Comparison of ENCODE assay signal across 14 cellular contexts in the genomic region with DNA sequence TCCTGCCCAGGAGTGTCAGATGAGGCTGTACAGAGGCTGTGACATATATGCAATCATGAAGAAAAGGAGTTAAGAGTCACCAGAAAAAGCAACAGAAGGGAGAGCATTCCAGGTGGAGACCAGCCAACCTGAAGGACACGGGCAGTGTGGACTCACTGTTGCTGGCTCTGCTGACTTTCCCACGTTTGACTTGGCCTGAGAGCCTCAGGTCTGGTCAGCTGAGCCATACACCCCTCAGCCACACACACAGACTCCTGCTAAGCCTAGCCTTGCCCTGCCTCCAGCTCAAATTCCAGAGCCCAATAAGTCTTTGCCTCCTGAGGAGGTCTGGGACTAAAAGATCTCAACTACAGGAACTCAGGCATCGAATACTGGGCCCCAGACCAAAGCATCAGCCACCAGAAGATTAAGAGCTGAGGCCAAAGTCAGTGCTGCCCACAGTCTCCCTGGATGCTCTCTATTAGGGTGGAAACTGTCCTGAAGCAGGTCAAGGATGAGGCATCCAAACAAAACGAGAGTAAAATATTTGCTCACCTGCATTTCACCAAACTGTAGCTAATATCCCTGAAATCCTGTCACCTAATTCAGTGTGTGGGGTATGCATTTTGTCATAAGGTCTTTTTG.
"Had no signal": no experiment of that assay in that cellular context is flagged by ENCODE, and none has a peak within 500 bp of the region (broad histone marks: within the 10 kb centered on the region; RNA-seq: fewer than 3 reads in every experiment).

No MANE protein-coding gene starts in this region.

- DNase-seq: activated CD4-positive, alpha-beta T cell treated with anti-CD3 and anti-CD28 coated beads for 1 hour; activated CD4-positive, alpha-beta T cell treated with anti-CD3 and anti-CD28 coated beads, Interleukin-2, amount 50 U/mL, for 4 hours; activated naive CD4-positive, alpha-beta T cell treated with Interleukin-2 at 50 U/mL for 16 hours; colonic mucosa; nucleus accumbens; right cardiac atrium; T-helper 1 cell had no signal

- H3K36me3 ChIP-seq: ascending aorta, colonic mucosa, gastroesophageal sphincter, vagina had no signal

- H3K4me3 ChIP-seq: ascending aorta, colonic mucosa, gastroesophageal sphincter, smooth muscle cell, vagina had no signal

- H3K4me2 ChIP-seq: smooth muscle cell had no signal

- FAIRE-seq: endometrium, islet of Langerhans had no signal

- H3K27ac ChIP-seq: colonic mucosa, gastroesophageal sphincter, vagina had no signal

- H3K4me1 ChIP-seq: colonic mucosa, gastroesophageal sphincter, vagina had no signal

- H3K9me3 ChIP-seq: ascending aorta, colonic mucosa, gastroesophageal sphincter, vagina had no signal

- ATAC-seq: activated T-helper 17 cell treated with anti-CD3 and anti-CD28 coated beads, Interleukin-2, amount 50 U/mL, for 72 hours; gastroesophageal sphincter had no signal
